Comparison of ENCODE assay signal across 12 cellular contexts in the genomic region with DNA sequence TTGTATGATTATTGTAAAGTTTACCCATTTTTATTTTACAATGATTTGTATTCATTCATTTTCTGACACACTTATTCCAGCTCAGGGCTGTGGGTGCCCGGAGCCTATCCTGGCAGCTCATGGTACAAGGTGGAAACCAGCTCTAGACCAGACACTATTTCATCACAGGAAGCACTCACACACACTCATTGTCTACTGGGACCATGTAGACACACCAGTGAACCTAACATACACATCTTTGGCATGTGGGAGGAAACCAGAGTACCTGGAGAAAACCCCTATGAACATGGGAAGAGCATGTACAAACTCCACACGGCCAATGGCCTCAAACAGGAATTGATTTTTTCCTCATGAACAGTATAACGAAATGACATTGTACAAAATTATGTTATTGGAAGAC. TPM values are rescaled to one million over a fixed set of nuclear protein-coding genes. Genes with fewer than 3 reads are reported as not detected.
DNase-seq lines count a peak whose midpoint lies in the region; TF ChIP-seq lines count a peak whose summit lies in the region.
"Had no signal": no experiment of that assay in that cellular context is flagged by ENCODE, and none has a peak within 500 bp of the region (broad histone marks: within the 10 kb centered on the region; RNA-seq: fewer than 3 reads in every experiment).

No MANE protein-coding gene starts in this region.

- H3K9me3 ChIP-seq in SK-N-MC (ENCODE audit: low read depth, low read length) (no peaks in the 10 kb centered on the region), iPS-20b (ENCODE audit: insufficient read depth, low read depth, low read length) (no peaks in the 10 kb centered on the region)
- H3K9me3 ChIP-seq: thoracic aorta had no signal

- DNase-seq in Daoy (ENCODE audit: low read depth) (peak; percentile 13), HL-60 (ENCODE audit: low read depth in 1 of 2, low spot score in 1 of 2) (peak; percentile 41 to 53), SK-N-MC (ENCODE audit: low read depth, low spot score) (no peak), GM19240 (ENCODE audit: insufficient read length, low spot score) (no peak), NK-92 (lab: John Stamatoyannopoulos, UW; ENCODE audit: unreplicated experiment) (no peak), coronary artery (ENCODE audit: low spot score) (no peak)
- DNase-seq in activated effector memory CD4-positive, alpha-beta T cell treated with anti-CD3 and anti-CD28 coated beads, Interleukin-2, amount 50 U/mL, for 16 hours: no peak
- DNase-seq: kidney; nucleus accumbens; stimulated activated CD4-positive, alpha-beta T cell treated with anti-CD3 and anti-CD28 coated beads, Interleukin-4, amount 100 ng/mL, for 24 hours had no signal

- H3K27me3 ChIP-seq in HL-60 (ENCODE audit: insufficient read depth, poor library complexity, severe bottlenecking) (no peaks in the 10 kb centered on the region), iPS-20b (ENCODE audit: insufficient read depth, low read length) (no peaks in the 10 kb centered on the region)

- no peak overlapping the region for H3K27ac ChIP-seq in HL-60 (replicated peaks)
- H3K27ac ChIP-seq in SK-N-MC: no peak overlapping the region
- H3K27ac ChIP-seq in iPS-20b (ENCODE audit: low read length): no peak overlapping the region
- no peak overlapping the region for H3K27ac ChIP-seq in coronary artery
- H3K27ac ChIP-seq: thoracic aorta had no signal

- H3K4me3 ChIP-seq in HL-60 (replicated peaks; ENCODE audit: insufficient read depth, low read length) (peak overlapping the region; percentile 79), SK-N-MC (peak overlapping the region; percentile 78), iPS-20b (ENCODE audit: low read length) (peak overlapping the region; percentile 99), coronary artery (no peak overlapping the region)
- H3K4me3 ChIP-seq: thoracic aorta had no signal

- H3K9ac ChIP-seq in SK-N-MC (ENCODE audit: insufficient read length): peak overlapping the region; percentile 98
- H3K9ac ChIP-seq in iPS-20b (ENCODE audit: low read depth, low read length): peak overlapping the region; percentile 16; the same call in 1 of the 2 replicates

- no peak for TF ChIP-seq CTCF in HL-60 (IDR thresholded peaks at IDR 0.05; ENCODE audit: insufficient read depth, low read length)
- TF ChIP-seq CTCF in coronary artery (IDR thresholded peaks at IDR 0.05): no peak

- peaks cover 8% of the 10 kb centered on the region; the same call in 1 of the 2 replicates for H3K4me1 ChIP-seq in iPS-20b (ENCODE audit: insufficient read depth, low read length)

- H3K36me3 ChIP-seq in SK-N-MC (ENCODE audit: insufficient read depth, low read length) (peaks cover 55% of the 10 kb centered on the region), iPS-20b (ENCODE audit: insufficient read depth, low read depth, low read length) (peaks cover 43% of the 10 kb centered on the region)
- H3K36me3 ChIP-seq: thoracic aorta had no signal

RNA-seq across cellular contexts. Expression of gene DTL, which starts 2.4 kb away (rescaled TPM):
- total RNA-seq in Daoy (2014; rRNA removed; shearing (Covaris generic)): 28.7 and 37.0 TPM in 2 replicates

RNA-seq across cellular contexts. Expression of gene INTS7, which starts 2.5 kb away (rescaled TPM):
- total RNA-seq in Daoy (2014; rRNA removed; shearing (Covaris generic)): 26.8 and 70.7 TPM in 2 replicates

Comparison
In these comparisons a context has a peak if more than half of its experiments do, and no peak if none do; other contexts are left out.
1. DNase-seq: peak in Daoy (single experiment) and HL-60 (2 of 2); none in SK-N-MC (single experiment), GM19240 (single experiment), NK-92 (single experiment), activated effector memory CD4-positive, alpha-beta T cell treated with anti-CD3 and anti-CD28 coated beads, Interleukin-2, amount 50 U/mL, for 16 hours (single experiment) and coronary artery (single experiment).